Comparison of ENCODE assay signal across 2 cellular contexts in the genomic region with DNA sequence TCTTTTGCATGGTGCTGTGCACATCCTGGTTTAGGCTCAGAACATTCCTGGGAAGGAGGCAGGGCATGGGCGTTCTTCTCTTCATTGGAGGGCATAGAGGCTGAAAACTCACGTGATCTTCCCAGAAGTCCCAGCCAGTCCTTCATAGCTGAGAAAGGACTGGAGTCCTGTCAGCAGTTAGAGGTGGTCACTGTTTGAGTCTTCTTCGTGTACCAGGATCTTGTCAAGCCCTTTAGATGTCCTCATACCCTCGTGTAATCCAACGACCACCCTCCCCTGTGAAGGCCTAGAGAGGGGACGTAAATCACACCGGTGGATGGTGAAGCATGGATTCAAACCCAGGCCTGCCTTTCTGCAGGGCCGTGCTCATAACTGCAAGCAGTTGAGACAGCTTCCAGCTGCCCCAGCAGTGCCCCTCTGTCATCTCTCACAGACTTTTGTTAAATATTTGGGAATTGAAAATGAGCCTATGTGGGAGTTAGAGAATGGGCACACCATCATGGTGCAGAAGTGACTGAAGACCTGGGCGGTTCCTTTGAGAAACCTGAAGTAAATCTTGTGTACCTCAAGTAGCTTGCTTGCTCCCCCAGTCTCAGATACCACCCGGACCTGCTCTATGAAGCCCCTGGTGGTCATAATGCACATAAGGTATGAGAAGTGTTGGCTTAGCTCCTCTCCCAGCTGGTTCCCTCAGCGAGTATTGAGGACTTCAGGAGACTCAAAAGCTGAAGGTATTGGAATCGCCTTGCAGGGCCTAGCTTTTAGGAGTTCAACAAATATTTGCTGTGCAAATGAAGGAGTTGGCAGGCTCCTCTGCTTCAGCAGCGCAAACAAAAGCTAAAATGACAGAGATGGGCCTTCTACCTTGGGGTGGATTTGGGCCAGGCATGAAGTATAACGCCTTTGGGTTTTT.
A peak's percentile ranks its signal among the peaks of the same experiment; 100 is the strongest.
TF ChIP-seq lines count a peak whose summit lies in the region.

No MANE protein-coding gene starts in this region.

TF ChIP-seq in SK-N-SH, 30 proteins besides CTCF, POLR2A, EP300 and RAD21 (continued from another document):
- TF ChIP-seq GABPA (IDR thresholded peaks at IDR 0.05; ENCODE audit: low read depth): no peak

TF ChIP-seq in HepG2, 621 proteins besides CTCF, POLR2A, EP300 and RAD21 (continued from another document and continues in another):
- TF ChIP-seq TBL1XR1 (IDR thresholded peaks at IDR 0.05; ENCODE audit: borderline replicate concordance, low read length, partially characterized antibody): no peak
- TF ChIP-seq KDM4B (CRISPR knock-in tag; IDR thresholded peaks at IDR 0.05): no peak
- TF ChIP-seq ZNF788 (CRISPR knock-in tag; IDR thresholded peaks at IDR 0.05; ENCODE audit: borderline replicate concordance): 0 out of 2 replicates have a peak, but pooled peaks have one; percentile 22
- TF ChIP-seq, protein P1, sequence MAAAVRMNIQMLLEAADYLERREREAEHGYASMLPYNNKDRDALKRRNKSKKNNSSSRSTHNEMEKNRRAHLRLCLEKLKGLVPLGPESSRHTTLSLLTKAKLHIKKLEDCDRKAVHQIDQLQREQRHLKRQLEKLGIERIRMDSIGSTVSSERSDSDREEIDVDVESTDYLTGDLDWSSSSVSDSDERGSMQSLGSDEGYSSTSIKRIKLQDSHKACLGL (CRISPR knock-in tag; IDR thresholded peaks at IDR 0.05): peak; percentile 59; the same call in 1 of the 2 replicates
- TF ChIP-seq SALL2 (CRISPR knock-in tag; IDR thresholded peaks at IDR 0.05): no peak
- TF ChIP-seq ZNF329 (CRISPR knock-in tag; IDR thresholded peaks at IDR 0.05; ENCODE audit: low read depth): no peak
- TF ChIP-seq, protein P2, sequence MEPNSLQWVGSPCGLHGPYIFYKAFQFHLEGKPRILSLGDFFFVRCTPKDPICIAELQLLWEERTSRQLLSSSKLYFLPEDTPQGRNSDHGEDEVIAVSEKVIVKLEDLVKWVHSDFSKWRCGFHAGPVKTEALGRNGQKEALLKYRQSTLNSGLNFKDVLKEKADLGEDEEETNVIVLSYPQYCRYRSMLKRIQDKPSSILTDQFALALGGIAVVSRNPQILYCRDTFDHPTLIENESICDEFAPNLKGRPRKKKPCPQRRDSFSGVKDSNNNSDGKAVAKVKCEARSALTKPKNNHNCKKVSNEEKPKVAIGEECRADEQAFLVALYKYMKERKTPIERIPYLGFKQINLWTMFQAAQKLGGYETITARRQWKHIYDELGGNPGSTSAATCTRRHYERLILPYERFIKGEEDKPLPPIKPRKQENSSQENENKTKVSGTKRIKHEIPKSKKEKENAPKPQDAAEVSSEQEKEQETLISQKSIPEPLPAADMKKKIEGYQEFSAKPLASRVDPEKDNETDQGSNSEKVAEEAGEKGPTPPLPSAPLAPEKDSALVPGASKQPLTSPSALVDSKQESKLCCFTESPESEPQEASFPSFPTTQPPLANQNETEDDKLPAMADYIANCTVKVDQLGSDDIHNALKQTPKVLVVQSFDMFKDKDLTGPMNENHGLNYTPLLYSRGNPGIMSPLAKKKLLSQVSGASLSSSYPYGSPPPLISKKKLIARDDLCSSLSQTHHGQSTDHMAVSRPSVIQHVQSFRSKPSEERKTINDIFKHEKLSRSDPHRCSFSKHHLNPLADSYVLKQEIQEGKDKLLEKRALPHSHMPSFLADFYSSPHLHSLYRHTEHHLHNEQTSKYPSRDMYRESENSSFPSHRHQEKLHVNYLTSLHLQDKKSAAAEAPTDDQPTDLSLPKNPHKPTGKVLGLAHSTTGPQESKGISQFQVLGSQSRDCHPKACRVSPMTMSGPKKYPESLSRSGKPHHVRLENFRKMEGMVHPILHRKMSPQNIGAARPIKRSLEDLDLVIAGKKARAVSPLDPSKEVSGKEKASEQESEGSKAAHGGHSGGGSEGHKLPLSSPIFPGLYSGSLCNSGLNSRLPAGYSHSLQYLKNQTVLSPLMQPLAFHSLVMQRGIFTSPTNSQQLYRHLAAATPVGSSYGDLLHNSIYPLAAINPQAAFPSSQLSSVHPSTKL (CRISPR knock-in tag; IDR thresholded peaks at IDR 0.05): 0 out of 2 replicates have a peak, but pooled peaks have one; percentile 10
- TF ChIP-seq, protein P3, sequence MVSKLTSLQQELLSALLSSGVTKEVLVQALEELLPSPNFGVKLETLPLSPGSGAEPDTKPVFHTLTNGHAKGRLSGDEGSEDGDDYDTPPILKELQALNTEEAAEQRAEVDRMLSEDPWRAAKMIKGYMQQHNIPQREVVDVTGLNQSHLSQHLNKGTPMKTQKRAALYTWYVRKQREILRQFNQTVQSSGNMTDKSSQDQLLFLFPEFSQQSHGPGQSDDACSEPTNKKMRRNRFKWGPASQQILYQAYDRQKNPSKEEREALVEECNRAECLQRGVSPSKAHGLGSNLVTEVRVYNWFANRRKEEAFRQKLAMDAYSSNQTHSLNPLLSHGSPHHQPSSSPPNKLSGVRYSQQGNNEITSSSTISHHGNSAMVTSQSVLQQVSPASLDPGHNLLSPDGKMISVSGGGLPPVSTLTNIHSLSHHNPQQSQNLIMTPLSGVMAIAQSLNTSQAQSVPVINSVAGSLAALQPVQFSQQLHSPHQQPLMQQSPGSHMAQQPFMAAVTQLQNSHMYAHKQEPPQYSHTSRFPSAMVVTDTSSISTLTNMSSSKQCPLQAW (CRISPR knock-in tag; IDR thresholded peaks at IDR 0.05): peak; percentile 33; the same call in 1 of the 2 replicates
- peak; percentile 33; the same call in 1 of the 2 replicates for TF ChIP-seq KAT8 (CRISPR knock-in tag; IDR thresholded peaks at IDR 0.05)
- no peak for TF ChIP-seq SETDB1 (CRISPR knock-in tag; IDR thresholded peaks at IDR 0.05; ENCODE audit: borderline replicate concordance)
- TF ChIP-seq, protein P4, sequence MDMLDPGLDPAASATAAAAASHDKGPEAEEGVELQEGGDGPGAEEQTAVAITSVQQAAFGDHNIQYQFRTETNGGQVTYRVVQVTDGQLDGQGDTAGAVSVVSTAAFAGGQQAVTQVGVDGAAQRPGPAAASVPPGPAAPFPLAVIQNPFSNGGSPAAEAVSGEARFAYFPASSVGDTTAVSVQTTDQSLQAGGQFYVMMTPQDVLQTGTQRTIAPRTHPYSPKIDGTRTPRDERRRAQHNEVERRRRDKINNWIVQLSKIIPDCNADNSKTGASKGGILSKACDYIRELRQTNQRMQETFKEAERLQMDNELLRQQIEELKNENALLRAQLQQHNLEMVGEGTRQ (IDR thresholded peaks at IDR 0.05; ENCODE audit: low read depth, low read length): no peak
- TF ChIP-seq, protein P4 (CRISPR knock-in tag; IDR thresholded peaks at IDR 0.05; ENCODE audit: borderline replicate concordance): peak; percentile 48; the same call in 1 of the 2 replicates
- TF ChIP-seq TEAD3 (CRISPR knock-in tag; optimal IDR thresholded peaks at IDR 0.05; ENCODE audit: borderline replicate concordance): peak; percentile 60
- TF ChIP-seq ZNF713 (CRISPR knock-in tag; IDR thresholded peaks at IDR 0.05): no peak
- TF ChIP-seq CHCHD3 (CRISPR knock-in tag; IDR thresholded peaks at IDR 0.05): no peak
- TF ChIP-seq ZBTB8A (CRISPR knock-in tag; IDR thresholded peaks at IDR 0.05; ENCODE audit: borderline replicate concordance, low read depth): no peak
- TF ChIP-seq ZNF629 (CRISPR knock-in tag; conservative IDR thresholded peaks at IDR 0.05): no peak
- TF ChIP-seq, protein P5, sequence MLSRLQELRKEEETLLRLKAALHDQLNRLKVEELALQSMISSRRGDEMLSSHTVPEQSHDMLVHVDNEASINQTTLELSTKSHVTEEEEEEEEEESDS (CRISPR knock-in tag; IDR thresholded peaks at IDR 0.05; ENCODE audit: borderline replicate concordance): no peak
- TF ChIP-seq, protein P6, sequence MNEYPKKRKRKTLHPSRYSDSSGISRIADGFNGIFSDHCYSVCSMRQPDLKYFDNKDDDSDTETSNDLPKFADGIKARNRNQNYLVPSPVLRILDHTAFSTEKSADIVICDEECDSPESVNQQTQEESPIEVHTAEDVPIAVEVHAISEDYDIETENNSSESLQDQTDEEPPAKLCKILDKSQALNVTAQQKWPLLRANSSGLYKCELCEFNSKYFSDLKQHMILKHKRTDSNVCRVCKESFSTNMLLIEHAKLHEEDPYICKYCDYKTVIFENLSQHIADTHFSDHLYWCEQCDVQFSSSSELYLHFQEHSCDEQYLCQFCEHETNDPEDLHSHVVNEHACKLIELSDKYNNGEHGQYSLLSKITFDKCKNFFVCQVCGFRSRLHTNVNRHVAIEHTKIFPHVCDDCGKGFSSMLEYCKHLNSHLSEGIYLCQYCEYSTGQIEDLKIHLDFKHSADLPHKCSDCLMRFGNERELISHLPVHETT (CRISPR knock-in tag; conservative IDR thresholded peaks at IDR 0.05): no peak
- TF ChIP-seq, protein P7, sequence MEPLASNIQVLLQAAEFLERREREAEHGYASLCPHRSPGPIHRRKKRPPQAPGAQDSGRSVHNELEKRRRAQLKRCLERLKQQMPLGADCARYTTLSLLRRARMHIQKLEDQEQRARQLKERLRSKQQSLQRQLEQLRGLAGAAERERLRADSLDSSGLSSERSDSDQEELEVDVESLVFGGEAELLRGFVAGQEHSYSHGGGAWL (CRISPR knock-in tag; IDR thresholded peaks at IDR 0.05): no peak
- TF ChIP-seq CAMTA2 (CRISPR knock-in tag; IDR thresholded peaks at IDR 0.05; ENCODE audit: borderline replicate concordance): peak; percentile 67; the same call in 1 of the 2 replicates
- TF ChIP-seq, protein P8, sequence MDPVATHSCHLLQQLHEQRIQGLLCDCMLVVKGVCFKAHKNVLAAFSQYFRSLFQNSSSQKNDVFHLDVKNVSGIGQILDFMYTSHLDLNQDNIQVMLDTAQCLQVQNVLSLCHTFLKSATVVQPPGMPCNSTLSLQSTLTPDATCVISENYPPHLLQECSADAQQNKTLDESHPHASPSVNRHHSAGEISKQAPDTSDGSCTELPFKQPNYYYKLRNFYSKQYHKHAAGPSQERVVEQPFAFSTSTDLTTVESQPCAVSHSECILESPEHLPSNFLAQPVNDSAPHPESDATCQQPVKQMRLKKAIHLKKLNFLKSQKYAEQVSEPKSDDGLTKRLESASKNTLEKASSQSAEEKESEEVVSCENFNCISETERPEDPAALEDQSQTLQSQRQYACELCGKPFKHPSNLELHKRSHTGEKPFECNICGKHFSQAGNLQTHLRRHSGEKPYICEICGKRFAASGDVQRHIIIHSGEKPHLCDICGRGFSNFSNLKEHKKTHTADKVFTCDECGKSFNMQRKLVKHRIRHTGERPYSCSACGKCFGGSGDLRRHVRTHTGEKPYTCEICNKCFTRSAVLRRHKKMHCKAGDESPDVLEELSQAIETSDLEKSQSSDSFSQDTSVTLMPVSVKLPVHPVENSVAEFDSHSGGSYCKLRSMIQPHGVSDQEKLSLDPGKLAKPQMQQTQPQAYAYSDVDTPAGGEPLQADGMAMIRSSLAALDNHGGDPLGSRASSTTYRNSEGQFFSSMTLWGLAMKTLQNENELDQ (CRISPR knock-in tag; IDR thresholded peaks at IDR 0.05; ENCODE audit: borderline replicate concordance): no peak
- TF ChIP-seq SMARCC2 (IDR thresholded peaks at IDR 0.05): no peak
- TF ChIP-seq ZC3H4 (CRISPR knock-in tag; IDR thresholded peaks at IDR 0.05; ENCODE audit: borderline replicate concordance): no peak
- no peak for TF ChIP-seq ZNF34 (CRISPR knock-in tag; IDR thresholded peaks at IDR 0.05; ENCODE audit: borderline replicate concordance)
- no peak for TF ChIP-seq FIP1L1 (IDR thresholded peaks at IDR 0.05; ENCODE audit: borderline replicate concordance, insufficient read depth, low read depth, low read length)
- no peak for TF ChIP-seq ZNF672 (CRISPR knock-in tag; IDR thresholded peaks at IDR 0.05)
- no peak for TF ChIP-seq RFXAP (CRISPR knock-in tag; IDR thresholded peaks at IDR 0.05; ENCODE audit: borderline replicate concordance)
- TF ChIP-seq HOXA7 (CRISPR knock-in tag; IDR thresholded peaks at IDR 0.05): no peak
- TF ChIP-seq KLF13 (CRISPR knock-in tag; IDR thresholded peaks at IDR 0.05): no peak
- 0 out of 2 replicates have a peak, but pooled peaks have one; percentile 27 for TF ChIP-seq ZNF670 (CRISPR knock-in tag; IDR thresholded peaks at IDR 0.05; ENCODE audit: borderline replicate concordance)
- TF ChIP-seq ZNF292 (CRISPR knock-in tag; IDR thresholded peaks at IDR 0.05; ENCODE audit: borderline replicate concordance, low read depth): peak; percentile 45; the same call in 1 of the 2 replicates
- TF ChIP-seq KDM5B (CRISPR knock-in tag; IDR thresholded peaks at IDR 0.05; ENCODE audit: borderline replicate concordance): peak; percentile 56; the same call in 1 of the 2 replicates
- TF ChIP-seq ZSCAN25 (CRISPR knock-in tag; IDR thresholded peaks at IDR 0.05): 0 out of 2 replicates have a peak, but pooled peaks have one; percentile 26
- TF ChIP-seq, protein P9, sequence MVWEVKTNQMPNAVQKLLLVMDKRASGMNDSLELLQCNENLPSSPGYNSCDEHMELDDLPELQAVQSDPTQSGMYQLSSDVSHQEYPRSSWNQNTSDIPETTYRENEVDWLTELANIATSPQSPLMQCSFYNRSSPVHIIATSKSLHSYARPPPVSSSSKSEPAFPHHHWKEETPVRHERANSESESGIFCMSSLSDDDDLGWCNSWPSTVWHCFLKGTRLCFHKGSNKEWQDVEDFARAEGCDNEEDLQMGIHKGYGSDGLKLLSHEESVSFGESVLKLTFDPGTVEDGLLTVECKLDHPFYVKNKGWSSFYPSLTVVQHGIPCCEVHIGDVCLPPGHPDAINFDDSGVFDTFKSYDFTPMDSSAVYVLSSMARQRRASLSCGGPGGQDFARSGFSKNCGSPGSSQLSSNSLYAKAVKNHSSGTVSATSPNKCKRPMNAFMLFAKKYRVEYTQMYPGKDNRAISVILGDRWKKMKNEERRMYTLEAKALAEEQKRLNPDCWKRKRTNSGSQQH (CRISPR knock-in tag; IDR thresholded peaks at IDR 0.05; ENCODE audit: low read depth): no peak; the same call in 1 of the 2 replicates
- TF ChIP-seq HCFC1 (IDR thresholded peaks at IDR 0.05; ENCODE audit: low read depth, low read length): no peak
